1 cellular context compared by ENCODE assay signal in the genomic region with DNA sequence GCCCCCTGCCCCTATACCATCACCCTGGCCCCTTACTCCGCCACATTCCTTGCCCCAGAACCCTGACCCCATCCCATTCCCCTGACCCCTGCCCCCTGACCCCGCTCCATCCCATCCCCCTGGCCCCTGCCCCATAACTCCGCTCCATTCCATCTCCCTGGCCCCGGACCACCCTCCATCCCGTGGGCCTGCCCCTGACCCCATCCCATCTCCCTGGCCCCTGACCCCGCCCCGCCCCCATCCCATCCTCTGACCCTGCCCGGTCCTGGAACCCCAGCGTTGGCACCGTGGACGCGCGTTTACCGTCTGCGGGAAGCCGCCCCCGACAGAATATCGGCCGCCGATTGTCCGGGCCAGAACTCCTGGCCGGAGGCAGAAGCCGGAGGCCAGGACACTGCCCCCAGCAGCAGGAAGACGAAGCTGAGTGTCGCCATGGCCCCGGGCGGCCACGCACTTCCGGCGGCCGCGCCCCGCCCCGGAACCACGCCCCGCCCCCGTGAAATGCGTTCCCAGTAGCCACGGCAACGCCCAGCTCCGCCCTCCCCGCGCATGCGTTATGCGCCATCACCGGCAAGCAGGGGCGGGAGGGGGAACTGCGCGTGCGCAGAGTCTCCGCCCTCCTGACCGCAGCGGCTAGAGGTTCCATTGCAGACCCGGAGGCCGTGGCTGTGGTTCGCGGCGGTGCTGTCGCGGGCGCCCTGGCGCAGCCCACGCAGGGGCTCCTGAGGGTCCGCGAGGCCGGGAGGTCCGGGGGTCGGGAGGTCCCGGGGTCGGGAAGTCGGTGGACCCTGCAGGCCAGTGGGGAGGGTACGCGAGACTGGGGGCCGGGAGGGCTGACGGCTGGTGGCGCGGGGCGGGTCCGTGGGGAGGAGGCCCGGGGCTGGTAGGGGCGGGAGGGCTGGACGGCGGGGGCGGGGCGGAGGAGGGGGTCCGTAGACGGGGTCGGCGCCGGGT.
A peak's percentile ranks its signal among the peaks of the same experiment; 100 is the strongest.
TF ChIP-seq lines count a peak whose summit lies in the region.

A gene with protein sequence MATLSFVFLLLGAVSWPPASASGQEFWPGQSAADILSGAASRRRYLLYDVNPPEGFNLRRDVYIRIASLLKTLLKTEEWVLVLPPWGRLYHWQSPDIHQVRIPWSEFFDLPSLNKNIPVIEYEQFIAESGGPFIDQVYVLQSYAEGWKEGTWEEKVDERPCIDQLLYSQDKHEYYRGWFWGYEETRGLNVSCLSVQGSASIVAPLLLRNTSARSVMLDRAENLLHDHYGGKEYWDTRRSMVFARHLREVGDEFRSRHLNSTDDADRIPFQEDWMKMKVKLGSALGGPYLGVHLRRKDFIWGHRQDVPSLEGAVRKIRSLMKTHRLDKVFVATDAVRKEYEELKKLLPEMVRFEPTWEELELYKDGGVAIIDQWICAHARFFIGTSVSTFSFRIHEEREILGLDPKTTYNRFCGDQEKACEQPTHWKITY (minus strand): TSS at position 458 of the 954 bp plus-strand sequence. CDS start 24 bp downstream, at position 434.

TF ChIP-seq in HepG2, 621 proteins besides CTCF, POLR2A, EP300 and RAD21 (continued from another document and continues in another):
- TF ChIP-seq HOMEZ (CRISPR knock-in tag; IDR thresholded peaks at IDR 0.05; ENCODE audit: low read depth) (no peak), ETS1 (CRISPR knock-in tag; IDR thresholded peaks at IDR 0.05) (0 out of 2 replicates have a peak, but pooled peaks have one; percentile 6), ZSCAN22 (CRISPR knock-in tag; IDR thresholded peaks at IDR 0.05) (no peak), ZFP37 (CRISPR knock-in tag; IDR thresholded peaks at IDR 0.05; ENCODE audit: borderline replicate concordance) (no peak), SRSF9 (IDR thresholded peaks at IDR 0.05; ENCODE audit: borderline replicate concordance, insufficient read depth, low read depth, low read length, poor library complexity, severe bottlenecking) (no peak), SMYD3 (CRISPR knock-in tag; IDR thresholded peaks at IDR 0.05) (no peak), HNF4G (IDR thresholded peaks at IDR 0.05; ENCODE audit: borderline replicate concordance, low read depth, low read length) (no peak), HNF4G (CRISPR knock-in tag; IDR thresholded peaks at IDR 0.05; ENCODE audit: borderline replicate concordance, low read depth) (no peak), ELF3 (CRISPR knock-in tag; IDR thresholded peaks at IDR 0.05) (no peak), ZNF329 (CRISPR knock-in tag; IDR thresholded peaks at IDR 0.05; ENCODE audit: low read depth) (no peak), ZNF33B (CRISPR knock-in tag; IDR thresholded peaks at IDR 0.05) (no peak), ZBTB7B (CRISPR knock-in tag; IDR thresholded peaks at IDR 0.05) (0 out of 2 replicates have a peak, but pooled peaks have one; percentile 33), CSRNP2 (CRISPR knock-in tag; conservative IDR thresholded peaks at IDR 0.05; ENCODE audit: low read depth) (no peak), RFXANK (CRISPR knock-in tag; IDR thresholded peaks at IDR 0.05) (no peak), ONECUT2 (CRISPR knock-in tag; IDR thresholded peaks at IDR 0.05) (no peak), GFI1 (CRISPR knock-in tag; IDR thresholded peaks at IDR 0.05; ENCODE audit: borderline replicate concordance) (no peak), HOXA7 (CRISPR knock-in tag; IDR thresholded peaks at IDR 0.05) (no peak), ZBTB38 (CRISPR knock-in tag; IDR thresholded peaks at IDR 0.05) (no peak), ZNF558 (CRISPR knock-in tag; IDR thresholded peaks at IDR 0.05; ENCODE audit: borderline replicate concordance) (0 out of 2 replicates have a peak, but pooled peaks have one; percentile 23), HDAC6 (IDR thresholded peaks at IDR 0.05; ENCODE audit: low read depth, low read length) (no peak), NONO (IDR thresholded peaks at IDR 0.05) (no peak), NONO (CRISPR knock-in tag; conservative IDR thresholded peaks at IDR 0.05) (0 out of 2 replicates have a peak, but pooled peaks have one; percentile 64), SP4 (CRISPR knock-in tag; IDR thresholded peaks at IDR 0.05) (peak; percentile 72; the same call in 1 of the 2 replicates), ZNF296 (CRISPR knock-in tag; conservative IDR thresholded peaks at IDR 0.05) (no peak), ATF7 (IDR thresholded peaks at IDR 0.05) (no peak), ATF7 (CRISPR knock-in tag; IDR thresholded peaks at IDR 0.05) (no peak), ZNF432 (CRISPR knock-in tag; IDR thresholded peaks at IDR 0.05; ENCODE audit: borderline replicate concordance) (no peak), MXD1 (CRISPR knock-in tag; IDR thresholded peaks at IDR 0.05) (peak; percentile 46; the same call in 1 of the 2 replicates), ZBTB34 (CRISPR knock-in tag; IDR thresholded peaks at IDR 0.05) (no peak), JUN (CRISPR knock-in tag; IDR thresholded peaks at IDR 0.05) (no peak), PHF21A (CRISPR knock-in tag; IDR thresholded peaks at IDR 0.05) (no peak), KDM1A (CRISPR knock-in tag; IDR thresholded peaks at IDR 0.05) (no peak), ATF3 (CRISPR knock-in tag; IDR thresholded peaks at IDR 0.05) (no peak), TSC22D2 (CRISPR knock-in tag; IDR thresholded peaks at IDR 0.05; ENCODE audit: borderline replicate concordance) (0 out of 2 replicates have a peak, but pooled peaks have one; percentile 6), ZBTB7A (CRISPR knock-in tag; IDR thresholded peaks at IDR 0.05) (no peak), ZFP36L1 (CRISPR knock-in tag; IDR thresholded peaks at IDR 0.05) (no peak), BHLHE40 (IDR thresholded peaks at IDR 0.05; ENCODE audit: low read length) (0 out of 2 replicates have a peak, but pooled peaks have one; percentile 15), SOX5 (CRISPR knock-in tag; IDR thresholded peaks at IDR 0.05; ENCODE audit: borderline replicate concordance) (0 out of 2 replicates have a peak, but pooled peaks have one; percentile 3), NAIF1 (CRISPR knock-in tag; IDR thresholded peaks at IDR 0.05; ENCODE audit: borderline replicate concordance) (no peak), ZNF605 (CRISPR knock-in tag; IDR thresholded peaks at IDR 0.05) (no peak; the same call in 1 of the 2 replicates), KAT2B (IDR thresholded peaks at IDR 0.05; ENCODE audit: borderline replicate concordance, low read depth, low read length) (no peak)
- TF ChIP-seq, protein P1, sequence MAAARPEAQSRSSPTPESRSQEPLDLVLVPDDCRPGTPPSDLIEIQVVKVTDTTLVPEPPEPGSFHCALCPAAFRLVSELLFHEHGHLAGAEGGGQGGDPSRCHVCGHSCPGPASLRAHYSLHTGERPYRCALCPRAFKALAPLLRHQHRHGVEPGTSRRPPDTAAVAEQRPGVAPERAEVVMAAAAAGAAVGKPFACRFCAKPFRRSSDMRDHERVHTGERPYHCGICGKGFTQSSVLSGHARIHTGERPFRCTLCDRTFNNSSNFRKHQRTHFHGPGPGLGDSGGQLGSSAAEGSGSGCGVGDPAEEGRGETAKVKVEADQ (CRISPR knock-in tag; IDR thresholded peaks at IDR 0.05; ENCODE audit: borderline replicate concordance): no peak
- TF ChIP-seq, protein P2, sequence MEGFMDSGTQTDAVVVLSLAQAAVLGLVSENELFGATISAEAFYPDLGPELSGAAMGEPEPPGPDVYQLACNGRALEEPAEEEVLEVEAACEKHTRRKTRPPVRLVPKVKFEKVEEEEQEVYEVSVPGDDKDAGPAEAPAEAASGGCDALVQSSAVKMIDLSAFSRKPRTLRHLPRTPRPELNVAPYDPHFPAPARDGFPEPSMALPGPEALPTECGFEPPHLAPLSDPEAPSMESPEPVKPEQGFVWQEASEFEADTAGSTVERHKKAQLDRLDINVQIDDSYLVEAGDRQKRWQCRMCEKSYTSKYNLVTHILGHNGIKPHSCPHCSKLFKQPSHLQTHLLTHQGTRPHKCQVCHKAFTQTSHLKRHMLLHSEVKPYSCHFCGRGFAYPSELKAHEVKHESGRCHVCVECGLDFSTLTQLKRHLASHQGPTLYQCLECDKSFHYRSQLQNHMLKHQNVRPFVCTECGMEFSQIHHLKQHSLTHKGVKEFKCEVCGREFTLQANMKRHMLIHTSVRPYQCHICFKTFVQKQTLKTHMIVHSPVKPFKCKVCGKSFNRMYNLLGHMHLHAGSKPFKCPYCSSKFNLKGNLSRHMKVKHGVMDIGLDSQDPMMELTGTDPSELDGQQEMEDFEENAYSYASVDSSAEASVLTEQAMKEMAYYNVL (CRISPR knock-in tag; IDR thresholded peaks at IDR 0.05; ENCODE audit: borderline replicate concordance): 0 out of 2 replicates have a peak, but pooled peaks have one; percentile 40
- TF ChIP-seq, protein P3, sequence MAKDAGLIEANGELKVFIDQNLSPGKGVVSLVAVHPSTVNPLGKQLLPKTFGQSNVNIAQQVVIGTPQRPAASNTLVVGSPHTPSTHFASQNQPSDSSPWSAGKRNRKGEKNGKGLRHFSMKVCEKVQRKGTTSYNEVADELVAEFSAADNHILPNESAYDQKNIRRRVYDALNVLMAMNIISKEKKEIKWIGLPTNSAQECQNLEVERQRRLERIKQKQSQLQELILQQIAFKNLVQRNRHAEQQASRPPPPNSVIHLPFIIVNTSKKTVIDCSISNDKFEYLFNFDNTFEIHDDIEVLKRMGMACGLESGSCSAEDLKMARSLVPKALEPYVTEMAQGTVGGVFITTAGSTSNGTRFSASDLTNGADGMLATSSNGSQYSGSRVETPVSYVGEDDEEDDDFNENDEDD (CRISPR knock-in tag; IDR thresholded peaks at IDR 0.05; ENCODE audit: borderline replicate concordance): no peak
